Comparison of ENCODE assay signal across 28 cellular contexts in genomic region chr3:17501745-17502144, GRCh38.
"Had no signal": no experiment of that assay in that cellular context is flagged by ENCODE, and none has a peak within 500 bp of the region (broad histone marks: within the 10 kb centered on the region; RNA-seq: fewer than 3 reads in every experiment).

No MANE protein-coding gene starts in this region.

- ATAC-seq: effector memory CD8-positive, alpha-beta T cell; esophagus mucosa; foreskin keratinocyte; gastrocnemius medialis; gastroesophageal sphincter; heart left ventricle; heart right ventricle had no signal

- H3K36me3 ChIP-seq: colonic mucosa, esophagus muscularis mucosa, esophagus squamous epithelium, gastrocnemius medialis, gastroesophageal sphincter, heart left ventricle had no signal

- H3K27ac ChIP-seq: colonic mucosa, coronary artery, dorsolateral prefrontal cortex, epithelial cell of prostate, esophagus muscularis mucosa, esophagus squamous epithelium, foreskin keratinocyte, gastrocnemius medialis, gastroesophageal sphincter, heart left ventricle, heart right ventricle had no signal

- H3K9me3 ChIP-seq: colonic mucosa, esophagus muscularis mucosa, esophagus squamous epithelium, gastrocnemius medialis, gastroesophageal sphincter, heart left ventricle, heart right ventricle had no signal

- DNase-seq: colonic mucosa; cortex of kidney; dermis blood vessel endothelial cell; dorsolateral prefrontal cortex; effector CD4-positive, alpha-beta T cell; effector CD8-positive, alpha-beta T cell; effector memory CD4-positive, alpha-beta T cell; effector memory CD8-positive, alpha-beta T cell; endodermal cell; erythroblast; esophagus squamous epithelium; foreskin fibroblast; foreskin keratinocyte; foreskin melanocyte; gastrocnemius medialis; glutamatergic neuron; head of caudate nucleus; heart left ventricle; heart right ventricle had no signal

- H3K4me3 ChIP-seq: colonic mucosa, coronary artery, dorsolateral prefrontal cortex, esophagus muscularis mucosa, esophagus squamous epithelium, gastrocnemius medialis, gastroesophageal sphincter, heart left ventricle, heart right ventricle had no signal

- H3K4me1 ChIP-seq: colonic mucosa, esophagus muscularis mucosa, esophagus squamous epithelium, gastrocnemius medialis, gastroesophageal sphincter, heart left ventricle had no signal

- H3K27me3 ChIP-seq: colonic mucosa, dorsolateral prefrontal cortex, esophagus muscularis mucosa, esophagus squamous epithelium, foreskin keratinocyte, gastrocnemius medialis, gastroesophageal sphincter, heart left ventricle, heart right ventricle had no signal

- FAIRE-seq: colon, endometrium, endothelial cell of umbilical vein, frontal cortex had no signal
